ENCODE assay signal across 32 cellular contexts in genomic region chr17:12195418-12195817, GRCh38.
"Had no signal": no experiment of that assay in that cellular context is flagged by ENCODE, and none has a peak within 500 bp of the region (broad histone marks: within the 10 kb centered on the region; RNA-seq: fewer than 3 reads in every experiment).

No MANE protein-coding gene starts in this region.

- H3K9me3 ChIP-seq: adrenal gland, body of pancreas, esophagus squamous epithelium, gastroesophageal sphincter had no signal

- H3K27me3 ChIP-seq: adrenal gland, body of pancreas, cardiac muscle cell, esophagus squamous epithelium, gastroesophageal sphincter had no signal

- DNase-seq: activated B cell treated with CpG ODN at 0.5 μM for 24 hours; activated CD4-positive, alpha-beta T cell treated with anti-CD3 and anti-CD28 coated beads for 48 hours; activated CD4-positive, alpha-beta T cell treated with anti-CD3 and anti-CD28 coated beads, Interleukin-2, amount 50 U/mL, for 1 hour; activated CD4-positive, alpha-beta T cell treated with anti-CD3 and anti-CD28 coated beads, Interleukin-2, amount 50 U/mL, for 48 hours; activated CD8-positive, alpha-beta memory T cell treated with anti-CD3 and anti-CD28 coated beads for 24 hours; activated CD8-positive, alpha-beta T cell treated with anti-CD3 and anti-CD28 coated beads for 36 hours; activated effector memory CD4-positive, alpha-beta T cell treated with anti-CD3 and anti-CD28 coated beads, Interleukin-2, amount 50 U/mL, for 16 hours; activated naive CD4-positive, alpha-beta T cell treated with anti-CD3 and anti-CD28 coated beads for 36 hours; activated naive CD8-positive, alpha-beta T cell treated with anti-CD3 and anti-CD28 coated beads for 36 hours; activated naive CD8-positive, alpha-beta T cell treated with anti-CD3 and anti-CD28 coated beads, Interleukin-2, amount 50 U/mL, for 24 hours; activated T-cell treated with anti-CD3 and anti-CD28 coated beads, Interleukin-2, amount 50 U/mL, for 4 hours; adrenal gland; amygdala; aorta; body of pancreas; cortex of kidney; dermis blood vessel endothelial cell; effector CD4-positive, alpha-beta T cell; effector memory CD8-positive, alpha-beta T cell; erythroblast; esophagus squamous epithelium; foreskin melanocyte; head of caudate nucleus; T-helper 1 cell; T-helper 17 cell; T1000; WERI-Rb-1 had no signal

- H3K27ac ChIP-seq: adrenal gland, body of pancreas, cardiac muscle cell, esophagus squamous epithelium, gastroesophageal sphincter, WERI-Rb-1 had no signal

- FAIRE-seq: colon had no signal

- H3K36me3 ChIP-seq: adrenal gland, cardiac muscle cell, esophagus squamous epithelium, gastroesophageal sphincter, WERI-Rb-1 had no signal

- ATAC-seq: activated CD4-positive, CD25-positive, alpha-beta regulatory T cell treated with anti-CD3 and anti-CD28 coated beads, Interleukin-2, amount 50 U/mL, for 24 hours; activated CD8-positive, alpha-beta T cell treated with anti-CD3 and anti-CD28 coated beads for 36 hours; activated naive CD8-positive, alpha-beta T cell treated with anti-CD3 and anti-CD28 coated beads, Interleukin-2, amount 50 U/mL, for 24 hours; activated T-cell treated with anti-CD3 and anti-CD28 coated beads, Interleukin-2, amount 50 U/mL, for 4 hours; activated T-helper 17 cell treated with anti-CD3 and anti-CD28 coated beads, Interleukin-2, amount 50 U/mL, for 72 hours; body of pancreas; effector memory CD8-positive, alpha-beta T cell; gastroesophageal sphincter; T-helper 17 cell had no signal

- H3K4me1 ChIP-seq: adrenal gland, body of pancreas, esophagus squamous epithelium had no signal

- H3K4me3 ChIP-seq: adrenal gland, body of pancreas, cardiac muscle cell, esophagus squamous epithelium, gastroesophageal sphincter had no signal
